In the genomic region with DNA sequence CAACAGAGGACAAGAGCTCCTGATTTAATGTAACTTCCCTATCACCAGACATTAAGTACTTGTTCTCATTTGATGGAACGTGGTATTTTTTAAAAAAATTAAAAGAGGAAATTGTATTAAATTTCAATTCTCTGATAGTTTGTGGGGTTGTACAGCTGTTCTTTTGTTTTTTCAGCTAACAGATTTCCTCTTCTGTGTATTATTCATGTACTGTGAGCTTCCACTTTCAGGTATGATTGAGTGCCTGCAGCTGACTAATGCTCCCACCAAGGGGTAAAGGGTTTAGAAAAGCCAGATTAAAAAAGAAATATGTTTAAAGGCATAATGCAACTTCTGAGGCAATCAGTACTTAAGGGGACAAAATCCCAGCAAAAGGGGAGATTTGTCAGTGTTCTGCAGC, we compare ENCODE assay signal across 15 cellular contexts.
DNase-seq lines count a peak whose midpoint lies in the region; ATAC-seq and TF ChIP-seq lines count a peak whose summit lies in the region.
"Had no signal": no experiment of that assay in that cellular context is flagged by ENCODE, and none has a peak within 500 bp of the region (broad histone marks: within the 10 kb centered on the region; RNA-seq: fewer than 3 reads in every experiment).

No MANE protein-coding gene starts in this region.

- TF ChIP-seq CTCF in PC-9 (conservative IDR thresholded peaks at IDR 0.05) (no peak), PC-3 (conservative IDR thresholded peaks at IDR 0.05; ENCODE audit: low read depth, low read length) (no peak)

- ATAC-seq in GM19467 (IDR thresholded peaks at IDR 0.05; ENCODE audit: unreplicated experiment) (no peak), PC-3 (no peak), HG03565 (IDR thresholded peaks at IDR 0.05; ENCODE audit: unreplicated experiment) (no peak)

- H3F3A ChIP-seq in PC-9 (ENCODE audit: insufficient read depth, low read depth), result no peaks in the 10 kb centered on the region
- H3F3A ChIP-seq in PC-3 (ENCODE audit: low read length, unreplicated experiment), result no peaks in the 10 kb centered on the region

- no peaks in the 10 kb centered on the region for H3K27me3 ChIP-seq in PC-9 (ENCODE audit: insufficient read depth, low read depth)
- no peaks in the 10 kb centered on the region for H3K27me3 ChIP-seq in PC-3 (ENCODE audit: low read length)

- H3K36me3 ChIP-seq in PC-9 (ENCODE audit: low read depth) (no peaks in the 10 kb centered on the region), PC-3 (ENCODE audit: low read depth, low read length) (no peaks in the 10 kb centered on the region)

- BruUV-seq in PC-9 (replicated peaks; lab: Mats Ljungman, UMichigan), result no TSS peak
- no TSS peak for BruUV-seq in PC-3 (replicated peaks; lab: Mats Ljungman, UMichigan)

- no peak overlapping the region for H3K4me3 ChIP-seq in PC-9
- no peak overlapping the region for H3K4me3 ChIP-seq in skeletal muscle cell (ENCODE audit: low read depth, low read length)
- no peak overlapping the region for H3K4me3 ChIP-seq in PC-3 (ENCODE audit: low read length)

- H3K27ac ChIP-seq in PC-9, result no peak overlapping the region
- no peak overlapping the region for H3K27ac ChIP-seq in PC-3 (ENCODE audit: low read length)
- H3K27ac ChIP-seq: KMS-11 had no signal

- H4K20me1 ChIP-seq in PC-9 (ENCODE audit: insufficient read depth) (no peaks in the 10 kb centered on the region), PC-3 (ENCODE audit: low read length) (no peaks in the 10 kb centered on the region)

- no peaks in the 10 kb centered on the region for H3K79me2 ChIP-seq in PC-9 (ENCODE audit: low read depth)
- H3K79me2 ChIP-seq in PC-3 (ENCODE audit: low read length), result no peaks in the 10 kb centered on the region

- no peaks in the 10 kb centered on the region for H3K9me3 ChIP-seq in PC-9 (ENCODE audit: insufficient read depth, low read depth)
- H3K9me3 ChIP-seq in PC-3 (ENCODE audit: low read length), result no peaks in the 10 kb centered on the region

- DNase-seq in LHCN-M2 (ENCODE audit: low read depth), result peak; percentile 90
- no peak for DNase-seq in PC-9
- DNase-seq in dermis microvascular lymphatic vessel endothelial cell (ENCODE audit: low read depth in 2 of 2), result peak; percentile 3 to 60
- DNase-seq in skeletal muscle cell (ENCODE audit: low read depth), result peak; percentile 8
- DNase-seq in PC-3, result no peak
- DNase-seq: CD4-positive, alpha-beta memory T cell; DMS79 treated with DMSO at 0.1 percent for 48 hours; GF-D8; NCI-H1417; NCI-H1930; NCI-H510A treated with DMSO at 0.1 percent for 48 hours; OCI-M1 had no signal

- intact Hi-C loops in PC-9 (cut with micrococcal nuclease; ENCODE audit: unreplicated experiment) (no loop called here), PC-3 (cut with micrococcal nuclease) (no loop called here)

- no peak overlapping the region for H3K4me2 ChIP-seq in PC-9
- H3K4me2 ChIP-seq in PC-3 (ENCODE audit: low read length), result no peak overlapping the region
- H3K4me2 ChIP-seq: KMS-11 had no signal

- H3K4me1 ChIP-seq in PC-9 (replicated peaks; ENCODE audit: insufficient read depth) (no peaks in the 10 kb centered on the region), PC-3 (ENCODE audit: insufficient read depth, low read length) (peaks cover 13% of the 10 kb centered on the region)

- POLR2A ChIA-PET in PC-9 (lab: Charles Lee; ENCODE audit: unreplicated experiment) (interaction anchor here (0.7 kb wide), 1 partner anchor 23 kb away, joined by 4 read pairs; no protein-coding TSS in a partner anchor), PC-3 (lab: Charles Lee; ENCODE audit: unreplicated experiment) (interaction anchor here (0.5 to 0.6 kb wide), 2 partner anchors 32 to 238 kb away, joined by 3 read pairs; no protein-coding TSS in a partner anchor)

- H3K9me2 ChIP-seq in PC-9 (ENCODE audit: insufficient read depth) (no peaks in the 10 kb centered on the region), PC-3 (replicated peaks; ENCODE audit: low read length) (no peaks in the 10 kb centered on the region)

- CTCF ChIA-PET in PC-9 (lab: Charles Lee), result no interaction called here
- CTCF ChIA-PET in PC-3 (lab: Charles Lee), result no interaction called here

- H2AFZ ChIP-seq in PC-9 (0 out of 2 replicates have a peak overlapping the region, but pooled peaks have one; percentile 32), PC-3 (ENCODE audit: low read length) (no peak overlapping the region)

- H3K9ac ChIP-seq in PC-3 (ENCODE audit: low read length), result no peak overlapping the region
- H3K9ac ChIP-seq: KMS-11 had no signal

Comparison
In these comparisons a context has a peak if more than half of its experiments do, and no peak if none do; other contexts are left out.
1. DNase-seq: peak in LHCN-M2 (single experiment), dermis microvascular lymphatic vessel endothelial cell (2 of 2) and skeletal muscle cell (single experiment); none in PC-9 (0 of 2) and PC-3 (single experiment).